In the genomic region with DNA sequence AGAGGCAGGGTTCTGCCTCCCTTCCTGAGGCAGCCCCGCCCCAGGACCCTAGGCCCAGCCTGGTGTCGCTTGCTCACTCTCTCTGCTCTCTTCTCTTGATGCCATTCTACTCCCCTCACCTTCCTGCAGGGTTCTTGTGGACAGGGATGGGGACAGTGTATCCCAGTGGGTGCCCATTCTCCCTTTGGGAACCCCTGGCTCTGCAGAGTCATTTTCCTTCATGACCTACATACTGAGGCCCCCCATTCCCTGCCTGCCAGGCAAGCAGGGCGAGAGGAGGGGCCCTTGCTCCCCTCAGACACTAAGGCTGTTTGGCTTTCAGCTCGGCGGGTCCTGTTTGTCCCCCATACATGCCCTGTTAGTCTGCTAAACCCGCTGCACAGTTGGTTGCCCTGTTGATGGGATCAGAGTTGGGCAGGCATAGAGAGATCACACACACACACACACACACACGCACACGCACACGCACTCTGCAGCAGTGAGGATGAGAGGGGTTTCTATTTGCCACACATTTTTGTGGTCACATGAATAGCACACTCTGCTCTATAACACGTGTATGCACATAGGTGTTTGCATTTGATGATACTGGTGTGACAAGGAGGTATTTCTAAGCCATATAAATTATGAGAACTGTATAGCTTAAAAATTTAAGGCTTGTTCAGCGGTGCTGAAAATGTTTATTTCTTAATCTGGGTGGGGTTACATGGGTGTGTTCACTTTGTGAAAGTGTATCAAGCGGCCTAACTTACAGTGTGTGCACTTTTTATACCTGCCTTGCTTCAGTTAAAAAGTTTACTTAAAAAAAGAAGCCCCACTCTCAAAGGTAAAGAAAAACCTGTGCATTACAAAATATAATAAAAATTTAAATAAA, we compare ENCODE assay signal across 11 cellular contexts. TPM values are rescaled to one million over a fixed set of nuclear protein-coding genes. Genes with fewer than 3 reads are reported as not detected.
A peak's percentile ranks its signal among the peaks of the same experiment; 100 is the strongest.
DNase-seq lines count a peak whose midpoint lies in the region; ATAC-seq and TF ChIP-seq lines count a peak whose summit lies in the region.
"Had no signal": no experiment of that assay in that cellular context is flagged by ENCODE, and none has a peak within 500 bp of the region (broad histone marks: within the 10 kb centered on the region; RNA-seq: fewer than 3 reads in every experiment).

No MANE protein-coding gene starts in this region.

- no peak for ATAC-seq in HG02759 (IDR thresholded peaks at IDR 0.05; ENCODE audit: unreplicated experiment)
- ATAC-seq in HG03442 (IDR thresholded peaks at IDR 0.05; ENCODE audit: unreplicated experiment): no peak

- no peak overlapping the region for H3K18ac ChIP-seq in mesenchymal stem cell (ENCODE audit: low read depth in 1 of 2, low read length in 2 of 2)

- H2AFZ ChIP-seq in mesenchymal stem cell (ENCODE audit: low read depth, low read length): no peak overlapping the region

- TF ChIP-seq CTCF in brain (conservative IDR thresholded peaks at IDR 0.05) (no peak), type B pancreatic cell (conservative IDR thresholded peaks at IDR 0.05) (no peak), nephron progenitor cell (IDR thresholded peaks at IDR 0.05) (no peak)

- H3K27me3 ChIP-seq in mesenchymal stem cell (ENCODE audit: control insufficient read depth in 1 of 2, insufficient read depth in 1 of 2, low read length in 2 of 2): peaks cover 0 to 91% of the 10 kb centered on the region in 2 experiments

- no peak overlapping the region for H3K23ac ChIP-seq in mesenchymal stem cell (ENCODE audit: low read length in 2 of 2)

- H3K4me2 ChIP-seq in mesenchymal stem cell (ENCODE audit: low read length, poor library complexity, severe bottlenecking): no peak overlapping the region

- H2BK15ac ChIP-seq in mesenchymal stem cell (ENCODE audit: low read depth, poor library complexity, severe bottlenecking): no peak overlapping the region

- H4K8ac ChIP-seq in mesenchymal stem cell (ENCODE audit: low read length): no peak overlapping the region

- H3K4me3 Mint-ChIP-seq in brain (peak overlapping the region in 4 of 5 experiments; percentile 5 to 85 (median 74)), type B pancreatic cell (peak overlapping the region; percentile 30), nephron progenitor cell (no peak overlapping the region)

- H3K27ac ChIP-seq in mesenchymal stem cell (ENCODE audit: low read length, poor library complexity, severe bottlenecking): no peak overlapping the region

- peaks cover 34% of the 10 kb centered on the region for H3K4me1 ChIP-seq in mesenchymal stem cell (ENCODE audit: control insufficient read depth, insufficient read depth, low read depth, low read length)

- peak; percentile 40 for DNase-seq in NCI-H82 (lab: John Stamatoyannopoulos, UW)
- no peak for DNase-seq in NCI-H82 treated with DMSO at 0.1 percent for 48 hours (lab: John Stamatoyannopoulos, UW; ENCODE audit: unreplicated experiment)
- DNase-seq in mesenchymal stem cell: no peak
- no peak for DNase-seq in type B pancreatic cell (ENCODE audit: extremely low spot score, unreplicated experiment)
- no peak for DNase-seq in nephron progenitor cell
- DNase-seq: effector memory CD4-positive, alpha-beta T cell; spleen; stimulated activated naive CD4-positive, alpha-beta T cell treated with Interleukin-2 at 50 U/mL for 16 hours had no signal

- peaks cover 83% of the 10 kb centered on the region for H3K4me1 Mint-ChIP-seq in brain
- H3K4me1 Mint-ChIP-seq in type B pancreatic cell (ENCODE audit: unreplicated experiment): peaks cover 25% of the 10 kb centered on the region
- H3K4me1 Mint-ChIP-seq in nephron progenitor cell: peaks cover 16% of the 10 kb centered on the region

- H3K4ac ChIP-seq in mesenchymal stem cell (ENCODE audit: low read depth in 1 of 2, low read length in 2 of 2): no peak overlapping the region

- H2AK5ac ChIP-seq in mesenchymal stem cell (ENCODE audit: low read length, severe bottlenecking): no peak overlapping the region

- H3K27me3 Mint-ChIP-seq in brain: peaks cover 100% of the 10 kb centered on the region
- H3K27me3 Mint-ChIP-seq in type B pancreatic cell: peaks cover 98% of the 10 kb centered on the region
- peaks cover 100% of the 10 kb centered on the region for H3K27me3 Mint-ChIP-seq in nephron progenitor cell (ENCODE audit: low read depth, poor library complexity)

- H3K36me3 Mint-ChIP-seq in brain: no peaks in the 10 kb centered on the region
- H3K36me3 Mint-ChIP-seq in type B pancreatic cell: no peaks in the 10 kb centered on the region
- H3K36me3 Mint-ChIP-seq in nephron progenitor cell (ENCODE audit: low read depth): no peaks in the 10 kb centered on the region

- peak overlapping the region; percentile 99 for H3K9ac ChIP-seq in mesenchymal stem cell (ENCODE audit: low read length)

- H2BK12ac ChIP-seq in mesenchymal stem cell (ENCODE audit: low read length in 2 of 2): no peak overlapping the region

- H3K27ac Mint-ChIP-seq in brain (peak overlapping the region in 4 of 5 experiments; percentile 81 to 98 (median 97)), type B pancreatic cell (peak overlapping the region; percentile 37), nephron progenitor cell (no peak overlapping the region)

- H3K79me1 ChIP-seq in mesenchymal stem cell (replicated peaks; ENCODE audit: low read length, poor library complexity, severe bottlenecking): peaks cover 2% of the 10 kb centered on the region

- peaks cover 0 to 10% (median 4%) of the 10 kb centered on the region in 5 experiments for H3K9me3 Mint-ChIP-seq in brain
- H3K9me3 Mint-ChIP-seq in type B pancreatic cell: no peaks in the 10 kb centered on the region
- H3K9me3 Mint-ChIP-seq in nephron progenitor cell: no peaks in the 10 kb centered on the region

- peak overlapping the region in 1 of 2 experiments; percentile 74 for H3K4me3 ChIP-seq in mesenchymal stem cell (ENCODE audit: insufficient read depth in 1 of 2, low read depth in 1 of 2, low read length in 2 of 2)
- H3K4me3 ChIP-seq: spleen had no signal

- no peaks in the 10 kb centered on the region for H3K9me3 ChIP-seq in mesenchymal stem cell (ENCODE audit: control insufficient read depth, low read length)
- H3K9me3 ChIP-seq: spleen had no signal

- H2BK120ac ChIP-seq in mesenchymal stem cell (ENCODE audit: low read depth, low read length): no peak overlapping the region

- no peak overlapping the region for H4K91ac ChIP-seq in mesenchymal stem cell (ENCODE audit: low read length)

- no peaks in the 10 kb centered on the region for H3K36me3 ChIP-seq in mesenchymal stem cell (ENCODE audit: control insufficient read depth in 1 of 2, insufficient read depth in 2 of 2, low read depth in 1 of 2, low read length in 2 of 2)
- H3K36me3 ChIP-seq: spleen had no signal

- WGBS in mesenchymal stem cell: 31% methylated on average over 4 of the region's 12 CpGs

- no peak overlapping the region for H3K14ac ChIP-seq in mesenchymal stem cell (ENCODE audit: low read length in 2 of 2)

- H2BK5ac ChIP-seq in mesenchymal stem cell (ENCODE audit: low read depth, low read length, poor library complexity, severe bottlenecking): no peak overlapping the region

RNA-seq across cellular contexts. Expression of gene NFIX, which starts 20.3 kb away (rescaled TPM):
- polyA plus RNA-seq in brain (ENCODE audit: insufficient read depth, low read depth, low replicate concordance): 239 TPM
- polyA plus RNA-seq in mesenchymal stem cell (2013, experiment 1 of 2): 4.6 TPM
- polyA plus RNA-seq in mesenchymal stem cell (2013, experiment 2 of 2): 4.6 TPM
- total RNA-seq in type B pancreatic cell (ENCODE audit: low replicate concordance): 4.2 and 12.4 TPM in 2 replicates

RNA-seq across cellular contexts. Expression of gene DAND5, which starts 46.2 kb away (rescaled TPM):
- 0.56 TPM for polyA plus RNA-seq in brain (ENCODE audit: insufficient read depth, low read depth, low replicate concordance)
- 0.01 TPM for polyA plus RNA-seq in mesenchymal stem cell (2013, experiment 1 of 2)
- not detected for polyA plus RNA-seq in mesenchymal stem cell (2013, experiment 2 of 2)
- not detected in 2 replicates for total RNA-seq in type B pancreatic cell (ENCODE audit: low replicate concordance)
- total RNA-seq: spleen had no signal
- polyA plus RNA-seq: spleen had no signal

RNA-seq across cellular contexts. Expression of gene GADD45GIP1, which starts 58.6 kb away (rescaled TPM):
- polyA plus RNA-seq in brain (ENCODE audit: insufficient read depth, low read depth, low replicate concordance): 73.8 TPM
- polyA plus RNA-seq in mesenchymal stem cell (2013, experiment 1 of 2): 47.1 TPM
- 47.3 TPM for polyA plus RNA-seq in mesenchymal stem cell (2013, experiment 2 of 2)
- 23.1 and 24.8 TPM in 2 replicates for total RNA-seq in type B pancreatic cell (ENCODE audit: low replicate concordance)
